ENCODE assay signal across 20 cellular contexts in the genomic region with DNA sequence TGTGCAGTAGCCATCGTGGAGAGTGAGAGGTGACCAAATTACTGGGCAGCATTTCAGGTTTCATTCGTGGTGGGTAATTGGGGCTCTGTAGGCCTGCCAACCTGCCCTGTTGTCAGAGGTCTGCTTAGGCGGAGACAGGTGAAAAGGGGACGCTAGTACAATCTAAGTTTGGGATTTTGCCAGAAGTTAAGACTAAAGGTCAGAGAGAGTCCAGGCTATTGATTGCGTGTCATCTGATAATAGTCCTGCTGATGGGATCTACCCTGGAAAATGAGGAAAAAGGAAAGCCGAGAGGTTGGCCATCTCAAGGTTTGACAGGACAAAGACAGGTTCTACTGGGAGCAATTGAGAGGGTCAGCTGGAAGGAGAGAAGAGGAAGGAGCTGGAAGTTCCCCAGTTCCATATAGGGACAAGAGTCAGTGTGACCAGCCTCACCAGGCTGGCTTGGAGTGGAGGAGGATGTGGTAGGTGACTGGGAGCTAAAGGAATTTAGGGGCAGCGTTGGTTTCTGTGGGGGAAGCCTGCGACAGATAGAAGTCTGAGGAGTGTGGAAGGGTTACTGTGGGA. TPM values are rescaled to one million over a fixed set of nuclear protein-coding genes. Genes with fewer than 3 reads are reported as not detected.
DNase-seq lines count a peak whose midpoint lies in the region; ATAC-seq, FAIRE-seq and TF ChIP-seq lines count a peak whose summit lies in the region.
"Had no signal": no experiment of that assay in that cellular context is flagged by ENCODE, and none has a peak within 500 bp of the region (broad histone marks: within the 10 kb centered on the region; RNA-seq: fewer than 3 reads in every experiment).

No MANE protein-coding gene starts in this region.

- TF ChIP-seq POLR2A in breast epithelium (IDR thresholded peaks at IDR 0.05), result no peak
- no peak for TF ChIP-seq POLR2A in GM12878 (IDR thresholded peaks at IDR 0.05; ENCODE audit: low read depth, low read length)
- no peak for TF ChIP-seq POLR2A in transverse colon (IDR thresholded peaks at IDR 0.05)
- no peak for TF ChIP-seq POLR2A in lower leg skin (IDR thresholded peaks at IDR 0.05)

- BruUV-seq in mammary epithelial cell (replicated peaks; lab: Mats Ljungman, UMichigan) (no TSS peak), GM12878 (replicated peaks; lab: Mats Ljungman, UMichigan) (TSS peak; percentile 10)

- H3K79me2 ChIP-seq in mammary epithelial cell (ENCODE audit: insufficient read depth, low read length) (peaks cover 75% of the 10 kb centered on the region), GM12878 (ENCODE audit: control insufficient read depth, insufficient read depth, low read length) (peaks cover 55% of the 10 kb centered on the region)

- TF ChIP-seq CTCF in mammary epithelial cell (conservative IDR thresholded peaks at IDR 0.05 in 1 of 2, IDR thresholded peaks at IDR 0.05 in 1 of 2; ENCODE audit: extremely low read depth in 1 of 2, insufficient read depth in 1 of 2, low read depth in 1 of 2, low read length in 2 of 2) (no peak), breast epithelium (IDR thresholded peaks at IDR 0.05) (no peak), GM12878 (IDR thresholded peaks at IDR 0.05 in 2 of 3, conservative IDR thresholded peaks at IDR 0.05 in 1 of 3; ENCODE audit: control insufficient read depth in 2 of 3, extremely low read depth in 1 of 3, insufficient read depth in 1 of 3, low read depth in 3 of 3, low read length in 3 of 3) (no peak), liver (IDR thresholded peaks at IDR 0.05; ENCODE audit: low read depth, low read length, missing input control) (no peak), transverse colon (IDR thresholded peaks at IDR 0.05) (no peak), lower leg skin (IDR thresholded peaks at IDR 0.05) (no peak)

- H3K4me3 ChIP-seq in mammary epithelial cell (replicated peaks in 1 of 3; ENCODE audit: insufficient read depth in 1 of 3, low read depth in 2 of 3, low read length in 3 of 3) (no peak overlapping the region), breast epithelium (no peak overlapping the region), GM12878 (no peak overlapping the region), liver (ENCODE audit: low read depth in 1 of 3, low read length in 3 of 3) (no peak overlapping the region), transverse colon (peak overlapping the region in 1 of 4 donors; percentile 1), lower leg skin (ENCODE audit: low read depth, poor library complexity, severe bottlenecking) (no peak overlapping the region)

- H3K9me3 ChIP-seq in mammary epithelial cell (replicated peaks; ENCODE audit: insufficient read depth, low read length) (no peaks in the 10 kb centered on the region), breast epithelium (no peaks in the 10 kb centered on the region), GM12878 (replicated peaks; ENCODE audit: control insufficient read depth, insufficient read depth, low read length) (no peaks in the 10 kb centered on the region), liver (ENCODE audit: control insufficient read depth in 4 of 4, low read length in 3 of 4) (no peaks in the 10 kb centered on the region), transverse colon (no peaks in the 10 kb centered on the region)

- WGBS in mammary epithelial cell (ENCODE audit: low coverage, missing lambda C conversion rate), result 93% methylated on average over 6 of the region's 8 CpGs
- WGBS in GM12878 (ENCODE audit: insufficient coverage, insufficient replicate concordance, low lambda C conversion rate, missing lambda C conversion rate), result 97% methylated on average over 8 of the region's 8 CpGs
- WGBS in liver, result 35% methylated on average over 8 of the region's 8 CpGs
- WGBS in transverse colon (ENCODE audit: low coverage in 1 of 2), 2 donors, result 59 to 63% methylated on average over 2 to 8 of the region's 8 CpGs
- WGBS in lower leg skin, 2 donors, result 85 to 92% methylated on average over 8 of the region's 8 CpGs

- CTCF ChIA-PET in mammary epithelial cell (lab: Charles Lee; ENCODE audit: low non-redundant PET), result interaction anchor here (0.6 kb wide), 1 partner anchor 1244 kb away, joined by 3 read pairs; no protein-coding TSS in a partner anchor
- CTCF ChIA-PET in GM12878 (lab: Yijun Ruan, JAX), result no interaction called here

- SMC1A ChIA-PET in GM12878 (lab: Charles Lee; ENCODE audit: uncharacterized antibody, unreplicated experiment), result no interaction called here

- TF ChIP-seq EP300 in GM12878 (IDR thresholded peaks at IDR 0.05; ENCODE audit: borderline replicate concordance in 1 of 2, control insufficient read depth in 1 of 2, low read depth in 2 of 2, low read length in 2 of 2) (no peak), transverse colon (IDR thresholded peaks at IDR 0.05; ENCODE audit: low read depth) (no peak)

- H3K4me1 ChIP-seq in mammary epithelial cell (ENCODE audit: insufficient read depth, low read length) (peaks cover 13% of the 10 kb centered on the region), breast epithelium (no peaks in the 10 kb centered on the region), GM12878 (ENCODE audit: control insufficient read depth, insufficient read depth, low read length) (peaks cover 3% of the 10 kb centered on the region), liver (ENCODE audit: control insufficient read depth in 4 of 4, insufficient read depth in 4 of 4, low read length in 3 of 4) (peaks cover 25 to 53% (median 43%) of the 10 kb centered on the region in 4 donors), transverse colon (peaks cover 36 to 76% (median 61%) of the 10 kb centered on the region in 4 donors)

- peaks cover 3% of the 10 kb centered on the region for H3K36me3 ChIP-seq in mammary epithelial cell (ENCODE audit: insufficient read depth, low read length)
- no peaks in the 10 kb centered on the region for H3K36me3 ChIP-seq in breast epithelium
- H3K36me3 ChIP-seq in GM12878 (ENCODE audit: control insufficient read depth in 2 of 2, insufficient read depth in 2 of 2, low read length in 1 of 2), result peaks cover 0 to 4% of the 10 kb centered on the region in 2 experiments; a peak in 2 of 4 replicates
- H3K36me3 ChIP-seq in liver (ENCODE audit: control insufficient read depth in 4 of 4, insufficient read depth in 3 of 4, low read depth in 1 of 4, low read length in 3 of 4), result no peaks in the 10 kb centered on the region
- H3K36me3 ChIP-seq in transverse colon, result no peaks in the 10 kb centered on the region
- H3K36me3 ChIP-seq: brain microvascular endothelial cell had no signal

- H3K9ac ChIP-seq in mammary epithelial cell (ENCODE audit: insufficient read depth, low read length) (no peak overlapping the region), GM12878 (ENCODE audit: control insufficient read depth, insufficient read depth, low read length) (no peak overlapping the region), liver (ENCODE audit: low read depth in 1 of 2, low read length in 2 of 2) (no peak overlapping the region)

- RAD21 ChIA-PET in GM12878 (lab: Charles Lee; ENCODE audit: unreplicated experiment), result no interaction called here

- H3K27ac ChIP-seq in mammary epithelial cell (ENCODE audit: insufficient read depth, low read depth, low read length) (no peak overlapping the region), breast epithelium (no peak overlapping the region), GM12878 (ENCODE audit: control insufficient read depth, insufficient read depth) (no peak overlapping the region), liver (ENCODE audit: low read depth in 1 of 2, low read length in 2 of 2) (peak overlapping the region; percentile 59 to 61), transverse colon (peak overlapping the region; percentile 82 to 88 (median 84))
- H3K27ac ChIP-seq: brain microvascular endothelial cell, HL-60 had no signal

- in situ Hi-C loops in mammary epithelial cell (cut with MboI; ENCODE audit: low sequenced_read_pairs in 2 of 2) (no loop called here), GM12878 (cut with MboI) (no loop called here), transverse colon (cut with MboI; ENCODE audit: low pct_ligation_motif_present in 1 of 4, low pct_unique_long_range_greater_than_20kb in 1 of 4, low sequenced_read_pairs in 3 of 4) (no loop called here)

- dilution Hi-C loops in mammary epithelial cell (cut with HindIII; ENCODE audit: low sequenced_read_pairs), result no loop called here

- intact Hi-C loops in mammary epithelial cell (cut with micrococcal nuclease) (no loop called here), breast epithelium (cut with DNase I; ENCODE audit: low total_unique reads) (no loop called here), GM12878 (cut with micrococcal nuclease; ENCODE audit: unreplicated experiment) (no loop called here), transverse colon (cut with DNase I; ENCODE audit: low total_unique reads) (no loop called here), lower leg skin (cut with DNase I; ENCODE audit: low total_unique reads) (no loop called here)

- no peaks in the 10 kb centered on the region for H4K20me1 ChIP-seq in mammary epithelial cell (ENCODE audit: insufficient read depth, low read length)
- peaks cover 9% of the 10 kb centered on the region; the same call in 1 of the 2 replicates for H4K20me1 ChIP-seq in GM12878 (ENCODE audit: control insufficient read depth, insufficient read depth)

- POLR2A ChIA-PET in GM12878 (lab: Charles Lee), result no interaction called here

- H3K27me3 ChIP-seq in mammary epithelial cell (ENCODE audit: insufficient read depth, low read length) (no peaks in the 10 kb centered on the region), breast epithelium (no peaks in the 10 kb centered on the region), GM12878 (replicated peaks in 1 of 2; ENCODE audit: control insufficient read depth in 2 of 2, insufficient read depth in 2 of 2, low read length in 1 of 2) (no peaks in the 10 kb centered on the region), liver (ENCODE audit: control insufficient read depth in 4 of 4, insufficient read depth in 4 of 4, low read length in 3 of 4) (no peaks in the 10 kb centered on the region), transverse colon (no peaks in the 10 kb centered on the region)
- H3K27me3 ChIP-seq: brain microvascular endothelial cell had no signal

- H2AFZ ChIP-seq in mammary epithelial cell (ENCODE audit: low read depth, low read length) (no peak overlapping the region), GM12878 (ENCODE audit: control insufficient read depth, low read depth, low read length) (no peak overlapping the region)

- ATAC-seq in GM12878 (no peak), HG02870 (IDR thresholded peaks at IDR 0.05; ENCODE audit: unreplicated experiment) (no peak)
- ATAC-seq: stimulated activated naive B cell treated with anti-CD40 and anti-IgM and Interleukin-4, amounts not matched to agents 10 μg/mL and 1 μg/mL and 100 μg/mL, for 72 hours had no signal

- no peak for TF ChIP-seq RAD21 in GM12878 (IDR thresholded peaks at IDR 0.05; ENCODE audit: insufficient read depth, low read depth, low read length)
- TF ChIP-seq RAD21 in liver (IDR thresholded peaks at IDR 0.05), result no peak

- H3K4me2 ChIP-seq in mammary epithelial cell (ENCODE audit: insufficient read depth, low read depth, low read length) (no peak overlapping the region), GM12878 (ENCODE audit: control insufficient read depth, insufficient read depth) (no peak overlapping the region)

- peak; percentile 41 for DNase-seq in mammary epithelial cell
- no peak for DNase-seq in breast epithelium (ENCODE audit: low spot score in 2 of 2)
- no peak for DNase-seq in GM12878 (ENCODE audit: low read depth, low spot score)
- no peak for DNase-seq in transverse colon
- DNase-seq in lower leg skin (ENCODE audit: low spot score in 2 of 2), result no peak
- no peak for DNase-seq in activated CD4-positive, CD25-positive, alpha-beta regulatory T cell treated with anti-CD3 and anti-CD28 coated beads, Interleukin-2, amount 50 U/mL, for 72 hours
- DNase-seq: activated effector memory CD4-positive, alpha-beta T cell treated with anti-CD3 and anti-CD28 coated beads, Interleukin-2, amount 50 U/mL, for 16 hours; brain microvascular endothelial cell; CD8-positive, alpha-beta memory T cell; foreskin melanocyte; GDM1; immature natural killer cell; MM.1S; naive B cell; stimulated activated naive B cell treated with anti-CD40 and anti-IgM and Interleukin-4, amounts not matched to agents 10 μg/mL and 1 μg/mL and 100 μg/mL, for 72 hours had no signal

- FAIRE-seq in GM12878 (lab: Jason Lieb, UNC), result no peak
- FAIRE-seq: A204.1, H1 had no signal

RNA-seq across cellular contexts. Expression of gene ARFGEF2, which starts 10.9 kb away (rescaled TPM):
- total RNA-seq in mammary epithelial cell, result 10 to 100 TPM; 27.7 to 36.0 TPM
- polyA plus RNA-seq in mammary epithelial cell, result 10.4 TPM
- polyA minus RNA-seq in mammary epithelial cell, result 48.7 TPM
- total RNA-seq in breast epithelium, result 10 to 100 TPM; 37.1 to 61.6 (median 42.3) TPM
- 72.3 and 79.2 TPM in 2 replicates for total RNA-seq in GM12878 (2013; cell fraction: nucleolus; rRNA removed)
- total RNA-seq in GM12878 (2014; rRNA removed), result 23.3 and 25.8 TPM in 2 replicates
- total RNA-seq in GM12878 (2014; rRNA removed; fragmentation: Illumina TruSeq; extraction: Trizol), result 23.8 and 24.9 TPM in 2 replicates
- 23.0 and 24.1 TPM in 2 replicates for total RNA-seq in GM12878 (2021)
- 7.9 TPM for polyA plus RNA-seq in GM12878 (2011; ENCODE audit: low read depth)
- polyA plus RNA-seq in GM12878 (2011; rRNA removed), result 20.7 and 22.7 TPM in 2 replicates
- polyA plus RNA-seq in GM12878 (2011; cell fraction: cytosol; rRNA removed), result 13.7 and 15.1 TPM in 2 replicates
- 23.5 and 26.3 TPM in 2 replicates for polyA plus RNA-seq in GM12878 (2011; cell fraction: nucleus; rRNA removed)
- 11.5 and 13.5 TPM in 2 replicates for polyA plus RNA-seq in GM12878 (2012)
- 20.6 and 23.0 TPM in 2 replicates for polyA plus RNA-seq in GM12878 (2014; fragmentation: Illumina TruSeq; extraction: Trizol)
- polyA plus RNA-seq in GM12878 (2014; fragmentation: Nextera tagmentation; extraction: Ambion mirVana), result 1 to 10 TPM; 5.2 to 5.8 TPM
- 13.8 and 14.9 TPM in 2 replicates for polyA plus RNA-seq in GM12878 (2014; rRNA removed)
- polyA plus RNA-seq in GM12878 (2016; fragmentation: Nextera tagmentation; extraction: Ambion mirVana), result 10 to 100 TPM; 11.6 to 14.0 TPM
- 48.0 and 50.4 TPM in 2 replicates for polyA minus RNA-seq in GM12878 (2011; rRNA and poly(A)+ RNA removed)
- polyA minus RNA-seq in GM12878 (2011; cell fraction: cytosol; rRNA and poly(A)+ RNA removed), result 12.6 and 17.2 TPM in 2 replicates
- 17.8 and 23.9 TPM in 2 replicates for polyA minus RNA-seq in GM12878 (2011; cell fraction: nucleus; rRNA and poly(A)+ RNA removed)
- 10 to 100 TPM; 22.0 to 51.3 TPM for total RNA-seq in liver
- 10 to 100 TPM; 10.3 to 11.2 TPM for polyA plus RNA-seq in liver
- 10 to 100 TPM; 52.5 to 69.5 (median 68.5) TPM for total RNA-seq in transverse colon
- 10 to 100 TPM; 27.2 to 45.1 (median 35.3) TPM for total RNA-seq in lower leg skin

Comparison
In these comparisons a context has a peak if more than half of its experiments do, and no peak if none do; other contexts are left out.
1. H3K27ac ChIP-seq: peak in liver (2 of 2) and transverse colon (4 of 4); none in mammary epithelial cell (single experiment), breast epithelium (0 of 2) and GM12878 (single experiment).